ENCODE assay signal across 14 cellular contexts in the genomic region with DNA sequence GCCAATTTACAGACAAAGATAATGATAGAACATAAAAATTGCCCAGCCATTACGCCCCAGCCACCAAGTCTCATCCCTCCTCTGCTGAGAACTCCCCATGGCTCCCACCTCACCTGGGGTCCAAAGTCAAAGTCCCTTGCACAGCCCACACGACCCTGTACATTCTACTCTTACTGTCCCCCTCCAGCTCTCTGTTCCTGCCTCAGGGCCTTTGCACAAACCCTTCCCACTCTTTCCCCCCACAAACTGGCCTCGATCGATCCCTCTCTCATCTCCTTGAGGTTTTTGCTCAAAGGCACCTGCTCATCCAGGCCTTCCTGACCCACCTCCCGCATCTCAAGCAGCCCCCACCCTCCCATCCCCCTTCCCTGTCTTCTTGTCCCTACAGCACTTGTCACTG. TPM values are rescaled to one million over a fixed set of nuclear protein-coding genes. Genes with fewer than 3 reads are reported as not detected.
DNase-seq lines count a peak whose midpoint lies in the region; ATAC-seq and TF ChIP-seq lines count a peak whose summit lies in the region.
"Had no signal": no experiment of that assay in that cellular context is flagged by ENCODE, and none has a peak within 500 bp of the region (broad histone marks: within the 10 kb centered on the region; RNA-seq: fewer than 3 reads in every experiment).

No MANE protein-coding gene starts in this region.

- H3K4me3 Mint-ChIP-seq in natural killer cell, result peak overlapping the region; percentile 65

- no peaks in the 10 kb centered on the region for H3K36me3 ChIP-seq in breast epithelium
- H3K36me3 ChIP-seq: BLaER1 treated with 17β-estradiol and CSF1 and Interleukin-3, amounts not matched to agents 10 nM and 100 nM had no signal

- H3K36me3 Mint-ChIP-seq in natural killer cell, result no peaks in the 10 kb centered on the region

- H3K27me3 ChIP-seq in right cardiac atrium (ENCODE audit: control insufficient read depth, insufficient read depth) (no peaks in the 10 kb centered on the region), breast epithelium (no peaks in the 10 kb centered on the region)

- H3K4me1 ChIP-seq in right cardiac atrium (ENCODE audit: control insufficient read depth, insufficient read depth, low read length), result peaks cover 3% of the 10 kb centered on the region
- peaks cover 0 to 5% of the 10 kb centered on the region in 2 donors for H3K4me1 ChIP-seq in breast epithelium

- no peak for TF ChIP-seq CTCF in breast epithelium (IDR thresholded peaks at IDR 0.05)
- TF ChIP-seq CTCF in natural killer cell (IDR thresholded peaks at IDR 0.05), result no peak

- H3K9me3 Mint-ChIP-seq in natural killer cell, result no peaks in the 10 kb centered on the region

- DNase-seq in right cardiac atrium (no peak), left ventricle myocardium superior (no peak), breast epithelium (ENCODE audit: low spot score in 2 of 2) (no peak), natural killer cell (no peak), NCI-H146 treated with DMSO at 0.1 percent for 48 hours (lab: John Stamatoyannopoulos, UW; ENCODE audit: unreplicated experiment) (no peak)
- DNase-seq: activated gamma-delta T cell treated with Interleukin-2 at 50 U/mL for 16 hours; effector memory CD4-positive, alpha-beta T cell; NCI-H69; T-helper 9 cell had no signal

- no peak overlapping the region for H3K27ac ChIP-seq in right cardiac atrium (ENCODE audit: low read length)
- peak overlapping the region; percentile 85 to 95 for H3K27ac ChIP-seq in breast epithelium
- H3K27ac ChIP-seq: BLaER1 treated with 17β-estradiol and CSF1 and Interleukin-3, amounts not matched to agents 10 nM and 100 nM had no signal

- H3K9me3 ChIP-seq in right cardiac atrium (ENCODE audit: control insufficient read depth, low read length), result no peaks in the 10 kb centered on the region
- H3K9me3 ChIP-seq in breast epithelium, result no peaks in the 10 kb centered on the region
- H3K9me3 ChIP-seq: BLaER1 treated with 17β-estradiol and CSF1 and Interleukin-3, amounts not matched to agents 10 nM and 100 nM had no signal

- intact Hi-C loops in right cardiac atrium (cut with DNase I) (no loop called here), left ventricle myocardium superior (cut with micrococcal nuclease) (no loop called here), breast epithelium (cut with DNase I; ENCODE audit: low total_unique reads) (no loop called here), natural killer cell (cut with micrococcal nuclease) (no loop called here)

- H3K27ac Mint-ChIP-seq in natural killer cell, result no peak overlapping the region

- no peak for TF ChIP-seq POLR2A in breast epithelium (IDR thresholded peaks at IDR 0.05)

- no peak for ATAC-seq in right cardiac atrium
- ATAC-seq in left ventricle myocardium superior, result no peak
- no peak for ATAC-seq in natural killer cell
- ATAC-seq in GM21723 (IDR thresholded peaks at IDR 0.05; ENCODE audit: unreplicated experiment), result no peak
- ATAC-seq in HG03025 (IDR thresholded peaks at IDR 0.05; ENCODE audit: low FRiP score, unreplicated experiment), result no peak
- no peak for ATAC-seq in GM18868 (IDR thresholded peaks at IDR 0.05; ENCODE audit: unreplicated experiment)

- H3K4me3 ChIP-seq in right cardiac atrium (ENCODE audit: low read length), result peak overlapping the region; percentile 99
- peak overlapping the region in 2 of 3 donors; percentile 92 to 100 for H3K4me3 ChIP-seq in breast epithelium

- WGBS in right cardiac atrium, result 73% methylated on average over 5 of the region's 5 CpGs

- H3K27me3 Mint-ChIP-seq in natural killer cell (ENCODE audit: low read depth in 2 of 2), result peaks cover 11 to 15% of the 10 kb centered on the region in 2 donors

- no peaks in the 10 kb centered on the region for H3K4me1 Mint-ChIP-seq in natural killer cell

RNA-seq across cellular contexts. Expression of a gene that starts 1.3 kb away (rescaled TPM):
- 10 to 100 TPM; 35.0 to 68.5 (median 36.3) TPM for total RNA-seq in right cardiac atrium
- 23.8 TPM for polyA plus RNA-seq in right cardiac atrium
- 39.6 TPM for total RNA-seq in left ventricle myocardium superior
- total RNA-seq in breast epithelium, result 10 to 100 TPM; 20.9 to 59.3 (median 49.6) TPM
- total RNA-seq in natural killer cell, result 1 to 10 TPM in 1 of 3 donors, under 1 TPM in 2; 0.82 to 2.3 (median 0.86) TPM

RNA-seq across cellular contexts. Expression of a gene that starts 21.6 kb away (rescaled TPM):
- total RNA-seq in right cardiac atrium, result under 1 TPM in 3 of 4 donors, not detected in 1; 0.47 to 0.84 (median 0.51) TPM
- 4.8 TPM for polyA plus RNA-seq in right cardiac atrium
- total RNA-seq in left ventricle myocardium superior, result not detected
- total RNA-seq in breast epithelium, result 10 to 100 TPM in 1 of 3 donors, under 1 TPM in 1, not detected in 1; 0.44 to 17.9 TPM
- total RNA-seq in natural killer cell, result not detected

RNA-seq across cellular contexts. Expression of a gene that starts 35.0 kb away (rescaled TPM):
- total RNA-seq in right cardiac atrium (not detected), left ventricle myocardium superior (not detected), breast epithelium (not detected), natural killer cell (not detected)
- polyA plus RNA-seq in right cardiac atrium, result not detected
- total RNA-seq: kidney had no signal

Comparison
In these comparisons a context has a peak if more than half of its experiments do, and no peak if none do; other contexts are left out.
1. RNA of a gene that starts 1.3 kb away (total RNA-seq): 20.9 to 59.3 TPM in breast epithelium, 39.6 TPM in left ventricle myocardium superior (single experiment) and 35.0 to 68.5 TPM in right cardiac atrium; 0.82 to 2.3 TPM in natural killer cell; every median in the first group is over 4 times any median in the second.